In genomic region chr1:181092056-181092455, GRCh38 we compare ENCODE assay signal across 9 cellular contexts. TPM values are rescaled to one million over a fixed set of nuclear protein-coding genes. Genes with fewer than 3 reads are reported as not detected.
DNase-seq lines count a peak whose midpoint lies in the region; ATAC-seq and TF ChIP-seq lines count a peak whose summit lies in the region.
"Had no signal": no experiment of that assay in that cellular context is flagged by ENCODE, and none has a peak within 500 bp of the region (broad histone marks: within the 10 kb centered on the region; RNA-seq: fewer than 3 reads in every experiment).

No MANE protein-coding gene starts in this region.

- H3K27me3 ChIP-seq in DOHH2 (ENCODE audit: control insufficient read depth, low read length) (no peaks in the 10 kb centered on the region), MG63 (no peaks in the 10 kb centered on the region)

- no peak for TF ChIP-seq POLR2A in NB4 (IDR thresholded peaks at IDR 0.05; ENCODE audit: extremely low read depth, insufficient read length)

- H3K36me3 ChIP-seq in DOHH2 (ENCODE audit: control insufficient read depth, low read length), result peaks cover 33% of the 10 kb centered on the region
- H3K36me3 ChIP-seq in MG63, result peaks cover 32% of the 10 kb centered on the region

- peak overlapping the region; percentile 78 for H3K4me2 ChIP-seq in DOHH2 (ENCODE audit: low read length)

- peaks cover 10% of the 10 kb centered on the region for H3F3A ChIP-seq in DOHH2 (ENCODE audit: control insufficient read depth, insufficient read depth)

- no peaks in the 10 kb centered on the region for H3K9me3 ChIP-seq in DOHH2 (ENCODE audit: control insufficient read depth, insufficient read depth, low read length)
- no peaks in the 10 kb centered on the region for H3K9me3 ChIP-seq in MG63

- H3K4me1 Mint-ChIP-seq in osteocyte (ENCODE audit: unreplicated experiment), result peaks cover 73% of the 10 kb centered on the region

- peak overlapping the region; percentile 99 for H3K4me3 Mint-ChIP-seq in osteocyte (ENCODE audit: unreplicated experiment)

- H3K4me1 ChIP-seq in DOHH2 (ENCODE audit: control insufficient read depth, low read length), result peaks cover 32% of the 10 kb centered on the region

- no peak for TF ChIP-seq CTCF in DOHH2 (IDR thresholded peaks at IDR 0.05; ENCODE audit: low read depth, low read length, poor library complexity, severe bottlenecking)
- TF ChIP-seq CTCF in NB4 (IDR thresholded peaks at IDR 0.05; ENCODE audit: low read depth, low read length), result no peak
- no peak for TF ChIP-seq CTCF in coronary artery (IDR thresholded peaks at IDR 0.05)
- no peak for TF ChIP-seq CTCF in osteocyte (IDR thresholded peaks at IDR 0.05)

- H3K9me3 Mint-ChIP-seq in osteocyte (ENCODE audit: unreplicated experiment), result no peaks in the 10 kb centered on the region

- H3K79me2 ChIP-seq in DOHH2 (ENCODE audit: control insufficient read depth, low read length), result peaks cover 42% of the 10 kb centered on the region

- peaks cover 17% of the 10 kb centered on the region for H4K20me1 ChIP-seq in DOHH2 (ENCODE audit: control insufficient read depth, insufficient read depth, low read depth, low read length)

- no peaks in the 10 kb centered on the region for H3K27me3 Mint-ChIP-seq in osteocyte (ENCODE audit: unreplicated experiment)

- ATAC-seq in GM19455 (IDR thresholded peaks at IDR 0.05; ENCODE audit: unreplicated experiment), result no peak
- ATAC-seq in HG03460 (IDR thresholded peaks at IDR 0.05; ENCODE audit: unreplicated experiment), result no peak

- H3K27ac Mint-ChIP-seq in osteocyte (ENCODE audit: unreplicated experiment), result peak overlapping the region; percentile 7

- H3K9me2 ChIP-seq in DOHH2 (replicated peaks; ENCODE audit: control insufficient read depth, low read length), result no peaks in the 10 kb centered on the region

- H3K36me3 Mint-ChIP-seq in osteocyte (ENCODE audit: unreplicated experiment), result peaks cover 22% of the 10 kb centered on the region

- H3K4me3 ChIP-seq in DOHH2 (ENCODE audit: low read length) (no peak overlapping the region), NB4 (ENCODE audit: low read depth, low read length) (peak overlapping the region; percentile 9), coronary artery (peak overlapping the region; percentile 77), MG63 (no peak overlapping the region; the same call in 1 of the 2 replicates)

- no peak overlapping the region for H3K27ac ChIP-seq in DOHH2 (ENCODE audit: low read depth, low read length)
- H3K27ac ChIP-seq in coronary artery, result no peak overlapping the region

- DNase-seq in NB4 (ENCODE audit: low read depth) (no peak), coronary artery (ENCODE audit: low spot score) (no peak), osteocyte (ENCODE audit: extremely low spot score, unreplicated experiment) (no peak), MG63 (no peak)
- DNase-seq: activated CD8-positive, alpha-beta memory T cell treated with anti-CD3 and anti-CD28 coated beads, Interleukin-2, amount 50 U/mL, for 4 hours; Kasumi-1 had no signal

RNA-seq across cellular contexts. Expression of gene IER5, which starts 3.6 kb away (rescaled TPM):
- 29.8 and 32.2 TPM in 2 replicates for total RNA-seq in osteocyte
- 10.5 and 17.8 TPM in 2 replicates for total RNA-seq in MG63 (2014; rRNA removed; shearing (Covaris generic); ENCODE audit: low replicate concordance)

RNA-seq across cellular contexts. Expression of gene MR1, which starts 58.3 kb away (rescaled TPM):
- 3.7 and 4.3 TPM in 2 replicates for total RNA-seq in osteocyte
- 7.6 and 15.3 TPM in 2 replicates for total RNA-seq in MG63 (2014; rRNA removed; shearing (Covaris generic); ENCODE audit: low replicate concordance)

Comparison
In these comparisons a context has a peak if more than half of its experiments do, and no peak if none do; other contexts are left out.
1. H3K4me3 ChIP-seq: peak in NB4 (single experiment) and coronary artery (single experiment); none in DOHH2 (single experiment) and MG63 (single experiment).